Comparison of ENCODE assay signal across 8 cellular contexts in genomic region chr6:142756215-142756630, GRCh38.
DNase-seq lines count a peak whose midpoint lies in the region; ATAC-seq, FAIRE-seq and TF ChIP-seq lines count a peak whose summit lies in the region.

No MANE protein-coding gene starts in this region.

- no peaks in the 10 kb centered on the region for H3F3A ChIP-seq in GM23338 (replicated peaks; ENCODE audit: low read depth)

- H3K27ac Mint-ChIP-seq in GM23338 (no peak overlapping the region), T-helper 17 cell (peak overlapping the region; percentile 87), mesothelial cell of epicardium (no peak overlapping the region), endothelial cell (ENCODE audit: unreplicated experiment) (no peak overlapping the region)

- H4K20me1 ChIP-seq in GM23338 (replicated peaks; ENCODE audit: insufficient read depth): no peaks in the 10 kb centered on the region

- no peaks in the 10 kb centered on the region for H3K9me3 ChIP-seq in A549
- H3K9me3 ChIP-seq in T-helper 17 cell (ENCODE audit: control insufficient read depth, low read length, poor library complexity, severe bottlenecking): no peaks in the 10 kb centered on the region
- no peaks in the 10 kb centered on the region for H3K9me3 ChIP-seq in heart left ventricle

- H3K9me3 Mint-ChIP-seq in GM23338 (no peaks in the 10 kb centered on the region), mesothelial cell of epicardium (no peaks in the 10 kb centered on the region), endothelial cell (ENCODE audit: unreplicated experiment) (no peaks in the 10 kb centered on the region)

- no peak overlapping the region for H3K4me3 Mint-ChIP-seq in GM23338
- no peak overlapping the region for H3K4me3 Mint-ChIP-seq in T-helper 17 cell
- no peak overlapping the region for H3K4me3 Mint-ChIP-seq in mesothelial cell of epicardium
- H3K4me3 Mint-ChIP-seq in endothelial cell (ENCODE audit: unreplicated experiment): no peak overlapping the region

- H3K4me3 ChIP-seq in A549 (no peak overlapping the region), GM23338 (no peak overlapping the region), heart left ventricle (no peak overlapping the region)

- TF ChIP-seq POLR2A in A549 (IDR thresholded peaks at IDR 0.05; ENCODE audit: low read length) (no peak), heart left ventricle (IDR thresholded peaks at IDR 0.05) (no peak)

- no peak for TF ChIP-seq RAD21 in A549 (conservative IDR thresholded peaks at IDR 0.05 in 1 of 2, IDR thresholded peaks at IDR 0.05 in 1 of 2)

- no peak for FAIRE-seq in A549 (lab: Jason Lieb, UNC)

- H3K27ac ChIP-seq in A549: no peak overlapping the region
- H3K27ac ChIP-seq in GM23338 (ENCODE audit: low read depth): no peak overlapping the region
- H3K27ac ChIP-seq in heart left ventricle: no peak overlapping the region

- ATAC-seq in A549 (peak in 1 of 2 experiments; percentile 75; a peak in 3 of 6 replicates), GM23338 (peak; percentile 81), T-helper 17 cell (no peak), heart left ventricle (peak; percentile 57 to 72 (median 64)), HG03342 (IDR thresholded peaks at IDR 0.05; ENCODE audit: unreplicated experiment) (no peak), sciatic nerve (no peak)

- intact Hi-C loops in heart left ventricle (cut with DNase I): loop anchor here in 3 of 10 donors (5.0 to 10.0 kb wide), 3 partner anchors 129 to 189 kb away; partner anchors contain the start of gene HIVEP2 (in 1 of the 3)
- intact Hi-C loops in sciatic nerve (cut with DNase I): no loop called here

- CTCF ChIA-PET in A549 (lab: Yijun Ruan, JAX): interaction anchor here (1.2 kb wide), 1 partner anchor 9 kb away, joined by 3 read pairs; no protein-coding TSS in a partner anchor

- no peak for TF ChIP-seq EP300 in A549 (IDR thresholded peaks at IDR 0.05)

- TF ChIP-seq CTCF in A549 (IDR thresholded peaks at IDR 0.05) (no peak), GM23338 (conservative IDR thresholded peaks at IDR 0.05; ENCODE audit: low read depth in 2 of 2) (peak in 1 of 2 experiments; percentile 35; a peak in 2 of 4 replicates), heart left ventricle (IDR thresholded peaks at IDR 0.05) (no peak), mesothelial cell of epicardium (IDR thresholded peaks at IDR 0.05; ENCODE audit: unreplicated experiment) (no peak), endothelial cell (IDR thresholded peaks at IDR 0.05; ENCODE audit: unreplicated experiment) (no peak)

- H3K4me1 Mint-ChIP-seq in GM23338 (peaks cover 4% of the 10 kb centered on the region), T-helper 17 cell (peaks cover 33% of the 10 kb centered on the region), mesothelial cell of epicardium (no peaks in the 10 kb centered on the region), endothelial cell (ENCODE audit: unreplicated experiment) (no peaks in the 10 kb centered on the region)

- peak in 1 of 2 experiments; percentile 38 for DNase-seq in A549 (ENCODE audit: low read depth in 1 of 2, low spot score in 1 of 2)
- peak; percentile 11 for DNase-seq in GM23338 (ENCODE audit: low spot score)
- DNase-seq in T-helper 17 cell: no peak
- DNase-seq in heart left ventricle: peak in 1 of 5 donors; percentile 41
- DNase-seq in mesothelial cell of epicardium (ENCODE audit: low spot score in 2 of 2, unreplicated experiment in 2 of 2): no peak
- no peak for DNase-seq in sciatic nerve (ENCODE audit: low spot score)
- DNase-seq in endothelial cell (ENCODE audit: low spot score): no peak

- H3K27me3 ChIP-seq in GM23338 (ENCODE audit: insufficient read depth) (no peaks in the 10 kb centered on the region), heart left ventricle (no peaks in the 10 kb centered on the region)

- no peaks in the 10 kb centered on the region; the same call in 1 of the 2 replicates for H3K36me3 ChIP-seq in GM23338 (ENCODE audit: insufficient read depth)
- H3K36me3 ChIP-seq in heart left ventricle: peaks cover 2 to 83% (median 57%) of the 10 kb centered on the region in 9 donors

- no peak overlapping the region for H3K4me2 ChIP-seq in A549
- H3K4me2 ChIP-seq in GM23338: no peak overlapping the region

- H2AFZ ChIP-seq in GM23338: no peak overlapping the region

- WGBS in A549 (ENCODE audit: missing lambda C conversion rate): 22% methylated on average over 2 of the region's 2 CpGs
- 31 to 50% (median 43%) methylated on average over 2 of the region's 2 CpGs for WGBS in heart left ventricle, 4 donors

- H3K36me3 Mint-ChIP-seq in GM23338 (ENCODE audit: low read depth) (peaks cover 24% of the 10 kb centered on the region), T-helper 17 cell (ENCODE audit: low read depth) (peaks cover 20% of the 10 kb centered on the region), mesothelial cell of epicardium (peaks cover 36% of the 10 kb centered on the region), endothelial cell (ENCODE audit: low read depth, unreplicated experiment) (peaks cover 24% of the 10 kb centered on the region)

- H3K4me1 ChIP-seq in A549: peaks cover 3% of the 10 kb centered on the region; the same call in 1 of the 3 replicates
- H3K4me1 ChIP-seq in GM23338 (ENCODE audit: insufficient read depth): no peaks in the 10 kb centered on the region
- H3K4me1 ChIP-seq in heart left ventricle: peaks cover 0 to 8% (median 0%) of the 10 kb centered on the region in 12 donors

- H3K79me2 ChIP-seq in GM23338 (replicated peaks; ENCODE audit: insufficient read depth): no peaks in the 10 kb centered on the region

- no peaks in the 10 kb centered on the region for H3K27me3 Mint-ChIP-seq in GM23338 (ENCODE audit: insufficient read depth, low read depth, poor library complexity)
- H3K27me3 Mint-ChIP-seq in T-helper 17 cell: no peaks in the 10 kb centered on the region
- no peaks in the 10 kb centered on the region for H3K27me3 Mint-ChIP-seq in mesothelial cell of epicardium (ENCODE audit: low read depth)
- H3K27me3 Mint-ChIP-seq in endothelial cell (ENCODE audit: unreplicated experiment): no peaks in the 10 kb centered on the region

- POLR2A ChIA-PET in A549 (lab: Yijun Ruan, JAX): no interaction called here

- H3K9me2 ChIP-seq in GM23338 (ENCODE audit: insufficient read depth): no peaks in the 10 kb centered on the region

TF ChIP-seq in A549, 52 proteins besides CTCF, POLR2A, EP300 and RAD21:
- TF ChIP-seq GATA3 (IDR thresholded peaks at IDR 0.05; ENCODE audit: borderline replicate concordance) (peak; percentile 68; the same call in 1 of the 2 replicates), ESRRA (IDR thresholded peaks at IDR 0.05; ENCODE audit: borderline replicate concordance, low read length) (no peak)

TF ChIP-seq in GM23338, 12 proteins besides CTCF, POLR2A, EP300 and RAD21 (continues in another document):
- TF ChIP-seq ZNF462 (CRISPR knock-in tag; IDR thresholded peaks at IDR 0.05): peak; percentile 42; the same call in 1 of the 2 replicates

Comparison
In these comparisons a context has a peak if more than half of its experiments do, and no peak if none do; other contexts are left out.
1. ATAC-seq: peak in GM23338 (single experiment) and heart left ventricle (4 of 4); none in T-helper 17 cell (single experiment), HG03342 (single experiment) and sciatic nerve (single experiment).